1 cellular context compared by ENCODE assay signal in genomic region chr7:7117935-7118586, GRCh38.
A peak's percentile ranks its signal among the peaks of the same experiment; 100 is the strongest.
TF ChIP-seq lines count a peak whose summit lies in the region.

No MANE protein-coding gene starts in this region.

TF ChIP-seq in HepG2, 621 proteins besides CTCF, POLR2A, EP300 and RAD21 (continued from another document):
- no peak for TF ChIP-seq CENPX (CRISPR knock-in tag; IDR thresholded peaks at IDR 0.05)
- TF ChIP-seq, protein P1, sequence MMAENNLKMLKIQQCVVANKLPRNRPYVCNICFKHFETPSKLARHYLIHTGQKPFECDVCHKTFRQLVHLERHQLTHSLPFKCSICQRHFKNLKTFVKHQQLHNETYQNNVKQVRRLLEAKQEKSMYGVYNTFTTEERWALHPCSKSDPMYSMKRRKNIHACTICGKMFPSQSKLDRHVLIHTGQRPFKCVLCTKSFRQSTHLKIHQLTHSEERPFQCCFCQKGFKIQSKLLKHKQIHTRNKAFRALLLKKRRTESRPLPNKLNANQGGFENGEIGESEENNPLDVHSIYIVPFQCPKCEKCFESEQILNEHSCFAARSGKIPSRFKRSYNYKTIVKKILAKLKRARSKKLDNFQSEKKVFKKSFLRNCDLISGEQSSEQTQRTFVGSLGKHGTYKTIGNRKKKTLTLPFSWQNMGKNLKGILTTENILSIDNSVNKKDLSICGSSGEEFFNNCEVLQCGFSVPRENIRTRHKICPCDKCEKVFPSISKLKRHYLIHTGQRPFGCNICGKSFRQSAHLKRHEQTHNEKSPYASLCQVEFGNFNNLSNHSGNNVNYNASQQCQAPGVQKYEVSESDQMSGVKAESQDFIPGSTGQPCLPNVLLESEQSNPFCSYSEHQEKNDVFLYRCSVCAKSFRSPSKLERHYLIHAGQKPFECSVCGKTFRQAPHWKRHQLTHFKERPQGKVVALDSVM (CRISPR knock-in tag; IDR thresholded peaks at IDR 0.05) = peak; percentile 66; the same call in 1 of the 2 replicates
- TF ChIP-seq ZBTB38 (CRISPR knock-in tag; IDR thresholded peaks at IDR 0.05) = peak; percentile 69; the same call in 1 of the 2 replicates
- TF ChIP-seq PRPF4 (IDR thresholded peaks at IDR 0.05; ENCODE audit: low read depth, low read length, poor library complexity, severe bottlenecking) = peak; percentile 61
- no peak for TF ChIP-seq XRCC5 (optimal IDR thresholded peaks at IDR 0.05; ENCODE audit: low read length)
- no peak for TF ChIP-seq FOXM1 (CRISPR knock-in tag; IDR thresholded peaks at IDR 0.05)
TF ChIP-seq in HepG2: peak in this region for 4.
